Comparison of ENCODE assay signal across 19 cellular contexts in genomic region chr5:91977599-91977998, GRCh38.
"Had no signal": no experiment of that assay in that cellular context is flagged by ENCODE, and none has a peak within 500 bp of the region (broad histone marks: within the 10 kb centered on the region; RNA-seq: fewer than 3 reads in every experiment).

No MANE protein-coding gene starts in this region.

- H3K27ac Mint-ChIP-seq: activated naive CD8-positive, alpha-beta T cell treated with anti-CD3 and anti-CD28 coated beads, Interleukin-2, amount 10 ng/mL, durations not matched to agents 7 days and 5 days; brain; natural killer cell had no signal

- H3K27me3 ChIP-seq: foreskin keratinocyte, right atrium auricular region, transverse colon, vagina had no signal

- DNase-seq: activated CD4-positive, alpha-beta T cell treated with anti-CD3 and anti-CD28 coated beads for 1 hour; activated CD4-positive, alpha-beta T cell treated with anti-CD3 and anti-CD28 coated beads, Interleukin-2, amount 50 U/mL, for 4 hours; activated naive CD4-positive, alpha-beta T cell; activated naive CD8-positive, alpha-beta T cell treated with anti-CD3 and anti-CD28 coated beads, Interleukin-2, amount 10 ng/mL, durations not matched to agents 7 days and 5 days; activated T-cell treated with anti-CD3 and anti-CD28 coated beads for 4 hours; central memory CD4-positive, alpha-beta T cell; effector CD8-positive, alpha-beta T cell; foreskin keratinocyte; mesenchymal stem cell; natural killer cell; occipital lobe; stimulated activated CD4-positive, alpha-beta T cell treated with anti-CD3 and anti-CD28 coated beads, Interleukin-4, amount 100 ng/mL, for 24 hours; stimulated activated naive CD4-positive, alpha-beta T cell treated with Interleukin-2 at 50 U/mL for 16 hours; transverse colon had no signal

- H3K36me3 ChIP-seq: right atrium auricular region, transverse colon, vagina had no signal

- H3K4me3 Mint-ChIP-seq: activated naive CD8-positive, alpha-beta T cell treated with anti-CD3 and anti-CD28 coated beads, Interleukin-2, amount 10 ng/mL, durations not matched to agents 7 days and 5 days; brain; natural killer cell had no signal

- H3K4me1 ChIP-seq: foreskin keratinocyte, right atrium auricular region, transverse colon, vagina had no signal

- H3K27ac ChIP-seq: coronary artery, foreskin keratinocyte, right atrium auricular region, skin epidermis, transverse colon, vagina had no signal

- H3K9me3 ChIP-seq: right atrium auricular region, transverse colon, vagina had no signal

- ATAC-seq: foreskin keratinocyte, natural killer cell had no signal

- H3K36me3 Mint-ChIP-seq: activated naive CD8-positive, alpha-beta T cell treated with anti-CD3 and anti-CD28 coated beads, Interleukin-2, amount 10 ng/mL, durations not matched to agents 7 days and 5 days; brain; natural killer cell had no signal

- H3K27me3 Mint-ChIP-seq: activated naive CD8-positive, alpha-beta T cell treated with anti-CD3 and anti-CD28 coated beads, Interleukin-2, amount 10 ng/mL, durations not matched to agents 7 days and 5 days; brain had no signal

- H3K4me1 Mint-ChIP-seq: activated naive CD8-positive, alpha-beta T cell treated with anti-CD3 and anti-CD28 coated beads, Interleukin-2, amount 10 ng/mL, durations not matched to agents 7 days and 5 days; natural killer cell had no signal

- H3K4me3 ChIP-seq: coronary artery, right atrium auricular region, skin epidermis, transverse colon, vagina had no signal

- H3K9me3 Mint-ChIP-seq: activated naive CD8-positive, alpha-beta T cell treated with anti-CD3 and anti-CD28 coated beads, Interleukin-2, amount 10 ng/mL, durations not matched to agents 7 days and 5 days had no signal
